In the genomic region with DNA sequence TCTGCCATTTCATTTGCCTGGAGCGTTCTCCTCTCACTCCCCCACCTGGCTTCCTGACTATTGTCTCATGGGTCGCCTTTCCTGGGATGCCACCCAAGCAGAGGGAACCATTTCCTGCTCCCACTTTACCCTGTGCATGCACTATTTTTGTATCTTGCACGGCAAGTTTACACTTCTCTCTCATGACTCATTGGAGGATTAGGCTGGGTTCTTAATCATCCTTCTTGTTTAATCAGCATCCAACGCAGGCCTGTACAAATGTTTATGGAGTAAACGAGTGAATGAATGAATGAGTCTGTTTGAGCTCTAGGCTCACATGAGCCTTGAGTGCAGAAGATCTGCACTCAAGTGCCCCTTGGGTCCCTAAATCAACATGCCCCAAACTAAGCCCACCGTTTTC, we compare ENCODE assay signal across 15 cellular contexts. TPM values are rescaled to one million over a fixed set of nuclear protein-coding genes. Genes with fewer than 3 reads are reported as not detected.
DNase-seq lines count a peak whose midpoint lies in the region; ATAC-seq, FAIRE-seq and TF ChIP-seq lines count a peak whose summit lies in the region.
"Had no signal": no experiment of that assay in that cellular context is flagged by ENCODE, and none has a peak within 500 bp of the region (broad histone marks: within the 10 kb centered on the region; RNA-seq: fewer than 3 reads in every experiment).

No MANE protein-coding gene starts in this region.

- TF ChIP-seq POLR2A in H54 (IDR thresholded peaks at IDR 0.05; ENCODE audit: low read depth, low read length) (no peak), spleen (IDR thresholded peaks at IDR 0.05) (no peak)

- H3K4me3 ChIP-seq in spleen = no peak overlapping the region
- H3K4me3 ChIP-seq: colonic mucosa had no signal

- no peaks in the 10 kb centered on the region for H3K36me3 ChIP-seq in spleen
- H3K36me3 ChIP-seq: colonic mucosa had no signal

- CTCF ChIA-PET in RWPE1 (lab: Yijun Ruan, JAX) = no interaction called here

- DNase-seq in AG08395 (ENCODE audit: low spot score) (peak; percentile 53), EL (peak; percentile 56), RWPE1 (ENCODE audit: low spot score) (peak; percentile 89), fibroblast of peridontal ligament (ENCODE audit: extremely low read depth) (peak; percentile 26), H54 (ENCODE audit: insufficient read length, low spot score) (no peak), spleen (no peak), GM13976 (ENCODE audit: low spot score) (no peak)
- DNase-seq: colonic mucosa, immature natural killer cell, NCI-H1694 treated with DMSO at 0.1 percent for 48 hours, NCI-H82, SIG-M5 had no signal

- no peaks in the 10 kb centered on the region for H3K9me3 ChIP-seq in spleen
- H3K9me3 ChIP-seq: colonic mucosa had no signal

- peaks cover 19 to 76% (median 43%) of the 10 kb centered on the region in 6 donors for H3K4me1 ChIP-seq in spleen
- H3K4me1 ChIP-seq: colonic mucosa had no signal

- H3K27ac ChIP-seq in RWPE1 = no peak overlapping the region
- H3K27ac ChIP-seq in spleen = peak overlapping the region in 1 of 8 donors; percentile 92
- H3K27ac ChIP-seq: C4-2B, colonic mucosa had no signal

- TF ChIP-seq CTCF in RWPE1 (conservative IDR thresholded peaks at IDR 0.05; ENCODE audit: low read depth) = no peak
- no peak for TF ChIP-seq CTCF in spleen (IDR thresholded peaks at IDR 0.05 in 8 of 11, conservative IDR thresholded peaks at IDR 0.05 in 3 of 11)
- no peak for TF ChIP-seq CTCF in GM13976 (IDR thresholded peaks at IDR 0.05; ENCODE audit: borderline replicate concordance, control extremely low read depth, extremely low read depth, insufficient read depth, missing control alignments)

- in situ Hi-C loops in GM13976 (cut with MboI; ENCODE audit: low sequenced_read_pairs, unreplicated experiment) = loop anchor here (25.0 kb wide), 1 partner anchor 181 kb away; no protein-coding TSS in a partner anchor

- intact Hi-C loops in spleen (cut with DNase I; ENCODE audit: low total_unique reads) = no loop called here

- WGBS in spleen, 5 donors = 68 to 81% (median 75%) methylated on average over 6 of the region's 6 CpGs

- H3K27me3 ChIP-seq in spleen (replicated peaks in 1 of 7) = no peaks in the 10 kb centered on the region
- H3K27me3 ChIP-seq: colonic mucosa had no signal

- POLR2A ChIA-PET in RWPE1 (lab: Yijun Ruan, JAX; ENCODE audit: low non-redundant PET) = no interaction called here

- no peak for FAIRE-seq in H54 (lab: Jason Lieb, UNC)

- ATAC-seq in GM21381 (IDR thresholded peaks at IDR 0.05; ENCODE audit: unreplicated experiment) = no peak
- ATAC-seq: stimulated activated effector memory CD8-positive, alpha-beta T cell treated with anti-CD3 and anti-CD28 coated beads, Interleukin-12 subunit alpha, Interleukin-12 subunit beta, amount 100 ng/mL, for 72 hours had no signal

RNA-seq across cellular contexts. Expression of a gene that starts 3.8 kb away (rescaled TPM):
- 100 to 1,000 TPM; 119 to 173 (median 144) TPM for total RNA-seq in spleen
- polyA plus RNA-seq in spleen = 100 to 1,000 TPM in 2 of 3 donors, 10 to 100 TPM in 1; 72.0 to 111 (median 103) TPM

Comparison
In these comparisons a context has a peak if more than half of its experiments do, and no peak if none do; other contexts are left out.
1. DNase-seq: peak in AG08395 (single experiment), EL (single experiment), RWPE1 (single experiment) and fibroblast of peridontal ligament (single experiment); none in H54 (single experiment), spleen (single experiment) and GM13976 (single experiment).